In genomic region chr2:68371581-68371980, GRCh38 we compare ENCODE assay signal across 18 cellular contexts. TPM values are rescaled to one million over a fixed set of nuclear protein-coding genes. Genes with fewer than 3 reads are reported as not detected.
DNase-seq lines count a peak whose midpoint lies in the region; ATAC-seq, FAIRE-seq and TF ChIP-seq lines count a peak whose summit lies in the region.
"Had no signal": no experiment of that assay in that cellular context is flagged by ENCODE, and none has a peak within 500 bp of the region (broad histone marks: within the 10 kb centered on the region; RNA-seq: fewer than 3 reads in every experiment).

No MANE protein-coding gene starts in this region.

- H3K27me3 ChIP-seq in small intestine (ENCODE audit: control insufficient read depth in 2 of 2, insufficient read depth in 2 of 2, low read length in 2 of 2), result no peaks in the 10 kb centered on the region

- intact Hi-C loops in activated T-helper 1 cell treated with anti-CD3 and anti-CD28 coated beads, Interleukin-12 subunit alpha, Interleukin-12 subunit beta, Interleukin-2, Interleukin-4 antibody, amounts not matched to agents 30 ng/mL and 10 ng/mL and 1 ng/mL, durations not matched to agents 14 hours and 24 hours and 36 hours (cut with micrococcal nuclease), result loop anchor here (1.0 to 2.0 kb wide), 5 partner anchors 8 to 69 kb away; no protein-coding TSS in a partner anchor

- peak; percentile 28 for ATAC-seq in HG03565 (IDR thresholded peaks at IDR 0.05; ENCODE audit: unreplicated experiment)
- ATAC-seq in SK-N-SH treated with all-trans-retinoic acid at 6 μM for 48 hours, result no peak
- ATAC-seq: activated CD4-positive, alpha-beta T cell treated with anti-CD3 and anti-CD28 coated beads for 36 hours; naive thymus-derived CD4-positive, alpha-beta T cell; right cardiac atrium had no signal

- H3K36me3 Mint-ChIP-seq in activated T-helper 1 cell treated with anti-CD3 and anti-CD28 coated beads, Interleukin-12 subunit alpha, Interleukin-12 subunit beta, Interleukin-2, Interleukin-4 antibody, amounts not matched to agents 30 ng/mL and 10 ng/mL and 1 ng/mL, durations not matched to agents 14 hours and 24 hours and 36 hours (ENCODE audit: low read depth), result peaks cover 5% of the 10 kb centered on the region

- H3K4me1 Mint-ChIP-seq in activated T-helper 1 cell treated with anti-CD3 and anti-CD28 coated beads, Interleukin-12 subunit alpha, Interleukin-12 subunit beta, Interleukin-2, Interleukin-4 antibody, amounts not matched to agents 30 ng/mL and 10 ng/mL and 1 ng/mL, durations not matched to agents 14 hours and 24 hours and 36 hours (ENCODE audit: low read depth), result peaks cover 17% of the 10 kb centered on the region

- H3K4me3 Mint-ChIP-seq in activated T-helper 1 cell treated with anti-CD3 and anti-CD28 coated beads, Interleukin-12 subunit alpha, Interleukin-12 subunit beta, Interleukin-2, Interleukin-4 antibody, amounts not matched to agents 30 ng/mL and 10 ng/mL and 1 ng/mL, durations not matched to agents 14 hours and 24 hours and 36 hours, result peak overlapping the region; percentile 21
- H3K4me3 Mint-ChIP-seq: activated CD4-positive, alpha-beta T cell treated with anti-CD3 and anti-CD28 coated beads for 36 hours had no signal

- H3K4me3 ChIP-seq in GM12875 (ENCODE audit: low read depth, low read length) (peak overlapping the region; percentile 5), small intestine (ENCODE audit: low read depth in 1 of 2, low read length in 2 of 2) (no peak overlapping the region)
- H3K4me3 ChIP-seq: cardiac muscle cell, thoracic aorta had no signal

- H3K27ac ChIP-seq in small intestine (ENCODE audit: low read depth in 1 of 2, low read length in 1 of 2), result no peak overlapping the region
- H3K27ac ChIP-seq: cardiac muscle cell, thoracic aorta had no signal

- H3K27ac Mint-ChIP-seq in activated T-helper 1 cell treated with anti-CD3 and anti-CD28 coated beads, Interleukin-12 subunit alpha, Interleukin-12 subunit beta, Interleukin-2, Interleukin-4 antibody, amounts not matched to agents 30 ng/mL and 10 ng/mL and 1 ng/mL, durations not matched to agents 14 hours and 24 hours and 36 hours, result peak overlapping the region; percentile 3
- H3K27ac Mint-ChIP-seq: activated CD4-positive, alpha-beta T cell treated with anti-CD3 and anti-CD28 coated beads for 36 hours; naive thymus-derived CD4-positive, alpha-beta T cell had no signal

- H3K27me3 Mint-ChIP-seq in activated T-helper 1 cell treated with anti-CD3 and anti-CD28 coated beads, Interleukin-12 subunit alpha, Interleukin-12 subunit beta, Interleukin-2, Interleukin-4 antibody, amounts not matched to agents 30 ng/mL and 10 ng/mL and 1 ng/mL, durations not matched to agents 14 hours and 24 hours and 36 hours (ENCODE audit: insufficient read depth), result peaks cover 14% of the 10 kb centered on the region

- DNase-seq in activated T-helper 1 cell treated with anti-CD3 and anti-CD28 coated beads, Interleukin-12 subunit alpha, Interleukin-12 subunit beta, Interleukin-2, Interleukin-4 antibody, amounts not matched to agents 30 ng/mL and 10 ng/mL and 1 ng/mL, durations not matched to agents 14 hours and 24 hours and 36 hours (ENCODE audit: low spot score), result no peak
- DNase-seq in small intestine (peak; percentile 9), SKM-1 treated with dmso at 0.1 percent for 144 hours (lab: John Stamatoyannopoulos, UW; ENCODE audit: unreplicated experiment) (no peak), ureter (ENCODE audit: low spot score) (no peak)
- DNase-seq: activated CD4-positive, alpha-beta T cell treated with anti-CD3 and anti-CD28 coated beads for 36 hours; Calu3; HCEC 1CT; KG1; kidney glomerular epithelial cell; naive thymus-derived CD4-positive, alpha-beta T cell; NCI-H2171; right cardiac atrium had no signal

- H3K4me1 ChIP-seq in small intestine (ENCODE audit: control insufficient read depth in 2 of 2, insufficient read depth in 1 of 2, low read depth in 1 of 2, low read length in 1 of 2), result peaks cover 0 to 2% of the 10 kb centered on the region in 2 donors

- H3K9me3 ChIP-seq in small intestine (ENCODE audit: control insufficient read depth, low read depth), result no peaks in the 10 kb centered on the region
- H3K9me3 ChIP-seq: thoracic aorta had no signal

- no peak for TF ChIP-seq CTCF in GM12875 (IDR thresholded peaks at IDR 0.05; ENCODE audit: borderline replicate concordance, insufficient read depth, low read depth, low read length)

- 44 to 69% (median 57%) methylated on average over 3 of the region's 3 CpGs for WGBS in small intestine, 3 donors

- no peak for FAIRE-seq in small intestine (lab: Jason Lieb, UNC)

- peaks cover 12% of the 10 kb centered on the region for H3K9me3 Mint-ChIP-seq in activated T-helper 1 cell treated with anti-CD3 and anti-CD28 coated beads, Interleukin-12 subunit alpha, Interleukin-12 subunit beta, Interleukin-2, Interleukin-4 antibody, amounts not matched to agents 30 ng/mL and 10 ng/mL and 1 ng/mL, durations not matched to agents 14 hours and 24 hours and 36 hours

- no peaks in the 10 kb centered on the region for H3K36me3 ChIP-seq in small intestine (ENCODE audit: control insufficient read depth in 2 of 2, insufficient read depth in 2 of 2, low read length in 2 of 2)
- H3K36me3 ChIP-seq: cardiac muscle cell, thoracic aorta had no signal

TF ChIP-seq in SK-N-SH treated with all-trans-retinoic acid at 6 μM for 48 hours, 23 proteins besides CTCF, POLR2A, EP300 and RAD21:
- TF ChIP-seq TOX (CRISPR knock-in tag; IDR thresholded peaks at IDR 0.05; ENCODE audit: borderline replicate concordance) (no peak), CSRNP3 (CRISPR knock-in tag; IDR thresholded peaks at IDR 0.05) (no peak), ZNF8 (CRISPR knock-in tag; IDR thresholded peaks at IDR 0.05) (no peak), ESRRG (CRISPR knock-in tag; IDR thresholded peaks at IDR 0.05) (no peak), TCF4 (CRISPR knock-in tag; IDR thresholded peaks at IDR 0.05; ENCODE audit: borderline replicate concordance) (no peak), ZFP30 (CRISPR knock-in tag; IDR thresholded peaks at IDR 0.05) (no peak), PPARA (CRISPR knock-in tag; IDR thresholded peaks at IDR 0.05; ENCODE audit: borderline replicate concordance) (no peak), RARB (CRISPR knock-in tag; IDR thresholded peaks at IDR 0.05) (no peak), ZNF565 (CRISPR knock-in tag; conservative IDR thresholded peaks at IDR 0.05; ENCODE audit: low read depth) (no peak), PATZ1 (CRISPR knock-in tag; IDR thresholded peaks at IDR 0.05; ENCODE audit: borderline replicate concordance) (no peak), CREB5 (CRISPR knock-in tag; IDR thresholded peaks at IDR 0.05; ENCODE audit: low read depth) (no peak), BACH2 (CRISPR knock-in tag; IDR thresholded peaks at IDR 0.05; ENCODE audit: borderline replicate concordance) (no peak), ISL1 (CRISPR knock-in tag; IDR thresholded peaks at IDR 0.05) (no peak), CSDC2 (CRISPR knock-in tag; IDR thresholded peaks at IDR 0.05) (no peak)

RNA-seq across cellular contexts. Expression of gene PLEK, which starts 6.5 kb away (rescaled TPM):
- 3.2 TPM in 2 replicates for total RNA-seq in activated T-helper 1 cell treated with anti-CD3 and anti-CD28 coated beads, Interleukin-12 subunit alpha, Interleukin-12 subunit beta, Interleukin-2, Interleukin-4 antibody, amounts not matched to agents 30 ng/mL and 10 ng/mL and 1 ng/mL, durations not matched to agents 14 hours and 24 hours and 36 hours
- polyA plus RNA-seq in small intestine, result 1 to 10 TPM; 2.5 to 6.2 (median 4.3) TPM
- total RNA-seq in ureter, result 3.7 TPM
- total RNA-seq: Calu3, cardiac muscle cell had no signal
- polyA plus RNA-seq: cardiac muscle cell had no signal

RNA-seq across cellular contexts. Expression of gene CNRIP1, which starts 51.8 kb away (rescaled TPM):
- not detected in 2 replicates for total RNA-seq in activated T-helper 1 cell treated with anti-CD3 and anti-CD28 coated beads, Interleukin-12 subunit alpha, Interleukin-12 subunit beta, Interleukin-2, Interleukin-4 antibody, amounts not matched to agents 30 ng/mL and 10 ng/mL and 1 ng/mL, durations not matched to agents 14 hours and 24 hours and 36 hours
- polyA plus RNA-seq in small intestine, result 10 to 100 TPM in 1 of 3 donors, 1 to 10 TPM in 1, not detected in 1; 9.2 to 15.5 TPM
- 16.2 TPM for total RNA-seq in ureter
- total RNA-seq: activated CD4-positive, alpha-beta T cell treated with anti-CD3 and anti-CD28 coated beads for 36 hours; Calu3; OCI-LY7 had no signal
- polyA plus RNA-seq: naive thymus-derived CD4-positive, alpha-beta T cell had no signal

Comparison
In these comparisons a context has a peak if more than half of its experiments do, and no peak if none do; other contexts are left out.
1. RNA of gene CNRIP1, which starts 51.8 kb away (total RNA-seq): 16.2 TPM in ureter (single experiment); not detected in activated T-helper 1 cell treated with anti-CD3 and anti-CD28 coated beads, Interleukin-12 subunit alpha, Interleukin-12 subunit beta, Interleukin-2, Interleukin-4 antibody, amounts not matched to agents 30 ng/mL and 10 ng/mL and 1 ng/mL, durations not matched to agents 14 hours and 24 hours and 36 hours; every median in the first group is over 10 times any median in the second.